ENCODE assay signal across 7 cellular contexts in genomic region chr16:33995821-33996372, GRCh38.
A peak's percentile ranks its signal among the peaks of the same experiment; 100 is the strongest.
DNase-seq lines count a peak whose midpoint lies in the region; ATAC-seq, FAIRE-seq and TF ChIP-seq lines count a peak whose summit lies in the region.
"Not testable (repeated sequence)": the region's sequence is repeated elsewhere in the genome, so short reads cannot be mapped to it uniquely, and the experiment has no call there.

No MANE protein-coding gene starts in this region.

- not testable (repeated sequence) for H3K4me3 ChIP-seq in RWPE2 (ENCODE audit: severe bottlenecking); left ventricle myocardium inferior; psoas muscle

- DNase-seq in GM20000 (ENCODE audit: low spot score), result peak; percentile 3
- peak; percentile 0 for DNase-seq in M059J (ENCODE audit: low read depth)
- DNase-seq in RWPE2 (ENCODE audit: low spot score), result not testable (repeated sequence)
- DNase-seq in left ventricle myocardium inferior, result peak; percentile 20
- peak; percentile 28 to 61 for DNase-seq in psoas muscle
- peak; percentile 2 for DNase-seq in urothelium cell line (ENCODE audit: low spot score)

- H3K36me3 ChIP-seq in RWPE2 (ENCODE audit: low read depth); left ventricle myocardium inferior; psoas muscle (ENCODE audit: insufficient read depth in 1 of 2, low read depth in 1 of 2): not testable (repeated sequence)

- H3K27ac ChIP-seq in RWPE2 (ENCODE audit: poor library complexity, severe bottlenecking); left ventricle myocardium inferior (replicated peaks); psoas muscle: not testable (repeated sequence)

- H3K4me1 ChIP-seq in RWPE2 (ENCODE audit: insufficient read depth, poor library complexity, severe bottlenecking); left ventricle myocardium inferior; psoas muscle: not testable (repeated sequence)

- FAIRE-seq in urothelium cell line (lab: Jason Lieb, UNC), result not testable (repeated sequence)

- TF ChIP-seq CTCF in GM20000 (IDR thresholded peaks at IDR 0.05; ENCODE audit: extremely low read depth, missing control alignments); RWPE2 (IDR thresholded peaks at IDR 0.05; ENCODE audit: poor library complexity, severe bottlenecking); psoas muscle (IDR thresholded peaks at IDR 0.05): not testable (repeated sequence)
- TF ChIP-seq CTCF in left ventricle myocardium inferior (IDR thresholded peaks at IDR 0.05; ENCODE audit: borderline replicate concordance), result peak; percentile 57

- not testable (repeated sequence) for H3K27me3 ChIP-seq in RWPE2 (ENCODE audit: insufficient read depth, poor library complexity, severe bottlenecking); left ventricle myocardium inferior (ENCODE audit: low read depth); psoas muscle (ENCODE audit: insufficient read depth in 3 of 3, low read length in 2 of 3)

- 70 to 77% (median 73%) methylated on average over 6 to 8 of the region's 9 CpGs for WGBS in psoas muscle, 3 donors

- ATAC-seq in RWPE2 (ENCODE audit: low read depth) (peak; percentile 74), esophagus mucosa (peak; percentile 71), psoas muscle (peak; percentile 46 to 74 (median 64))

- intact Hi-C loops in left ventricle myocardium inferior (cut with micrococcal nuclease); psoas muscle (cut with DNase I): not testable (repeated sequence)

- H3K9me3 ChIP-seq in RWPE2 (ENCODE audit: severe bottlenecking); left ventricle myocardium inferior (replicated peaks); psoas muscle: not testable (repeated sequence)
